8 cellular contexts compared by ENCODE assay signal in the genomic region with DNA sequence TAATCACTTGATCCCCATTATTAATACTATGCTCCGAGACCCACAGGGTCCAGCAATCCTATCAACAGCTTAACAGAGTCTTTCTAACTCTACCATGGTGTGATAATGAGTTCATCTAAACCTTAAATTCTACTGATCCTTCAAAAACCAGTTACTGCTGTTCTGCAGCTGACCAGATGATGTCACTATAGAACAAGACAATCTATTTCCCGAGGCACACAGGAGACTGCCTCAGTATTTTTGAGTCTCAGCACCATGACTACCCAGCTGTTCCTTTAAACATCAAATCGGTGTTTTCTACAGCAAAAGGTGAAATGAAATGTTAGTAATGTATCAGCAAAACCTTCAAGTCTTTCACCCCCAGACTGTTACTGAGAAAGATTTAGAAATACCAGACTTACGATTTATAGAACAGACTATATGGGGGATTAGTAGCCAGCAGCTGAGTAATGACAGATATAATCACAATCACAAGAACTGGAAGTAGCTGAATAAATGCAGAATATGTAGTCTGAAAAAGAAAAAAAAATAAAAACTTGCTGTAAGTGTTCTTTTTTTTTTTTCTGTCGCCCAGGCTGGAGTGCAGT. TPM values are rescaled to one million over a fixed set of nuclear protein-coding genes. Genes with fewer than 3 reads are reported as not detected.
DNase-seq lines count a peak whose midpoint lies in the region; ATAC-seq and TF ChIP-seq lines count a peak whose summit lies in the region.

No MANE protein-coding gene starts in this region.

- H3K4me3 ChIP-seq in cardiac muscle cell = no peak overlapping the region
- H3K4me3 ChIP-seq in fibroblast of lung (replicated peaks in 1 of 4; ENCODE audit: control extremely low read depth in 1 of 4, insufficient read depth in 1 of 4, low read depth in 3 of 4, low read length in 4 of 4) = no peak overlapping the region

- no peak overlapping the region for H3K9ac ChIP-seq in fibroblast of lung (ENCODE audit: insufficient read depth, low read length)

- H4K20me1 ChIP-seq in fibroblast of lung (ENCODE audit: control insufficient read depth, extremely low read depth, insufficient read depth, low read length) = no peaks in the 10 kb centered on the region

- no peak overlapping the region for H3K4me2 ChIP-seq in fibroblast of lung (ENCODE audit: extremely low read depth, insufficient read depth, low read length)

- H3K27me3 Mint-ChIP-seq in nephron progenitor cell (ENCODE audit: low read depth, poor library complexity) = no peaks in the 10 kb centered on the region

- H3K27me3 ChIP-seq in cardiac muscle cell (no peaks in the 10 kb centered on the region), fibroblast of lung (ENCODE audit: control insufficient read depth, insufficient read depth, low read length) (no peaks in the 10 kb centered on the region)

- H2AFZ ChIP-seq in fibroblast of lung (ENCODE audit: low read length) = no peak overlapping the region

- intact Hi-C loops in cardiac septum (cut with DNase I) = loop anchor here (10.0 kb wide), 1 partner anchor 342 kb away; no protein-coding TSS in a partner anchor

- no peaks in the 10 kb centered on the region for H3K79me2 ChIP-seq in fibroblast of lung (ENCODE audit: control insufficient read depth, insufficient read depth, low read length)

- peaks cover 5% of the 10 kb centered on the region for H3K4me1 Mint-ChIP-seq in nephron progenitor cell

- no peaks in the 10 kb centered on the region for H3K9me3 ChIP-seq in cardiac muscle cell (ENCODE audit: low read depth)
- H3K9me3 ChIP-seq in fibroblast of lung (ENCODE audit: control insufficient read depth, insufficient read depth, low read depth, low read length) = no peaks in the 10 kb centered on the region

- ATAC-seq in HG03354 (IDR thresholded peaks at IDR 0.05; ENCODE audit: poor library complexity, severe bottlenecking, unreplicated experiment) = peak; percentile 75
- ATAC-seq in HG03520 (IDR thresholded peaks at IDR 0.05; ENCODE audit: unreplicated experiment) = no peak

- TF ChIP-seq CTCF in cardiac muscle cell (IDR thresholded peaks at IDR 0.05; ENCODE audit: low read depth, low read length) = peak; percentile 88
- peak; percentile 84 to 93 for TF ChIP-seq CTCF in fibroblast of lung (conservative IDR thresholded peaks at IDR 0.05 in 1 of 2, IDR thresholded peaks at IDR 0.05 in 1 of 2; ENCODE audit: low read depth in 1 of 2, low read length in 2 of 2)
- peak; percentile 88 for TF ChIP-seq CTCF in nephron progenitor cell (IDR thresholded peaks at IDR 0.05)

- H3K27ac Mint-ChIP-seq in nephron progenitor cell = no peak overlapping the region

- no peak overlapping the region for H3K4me3 Mint-ChIP-seq in nephron progenitor cell

- peaks cover 55% of the 10 kb centered on the region for H3K36me3 Mint-ChIP-seq in nephron progenitor cell (ENCODE audit: low read depth)

- H3K9me3 Mint-ChIP-seq in nephron progenitor cell = no peaks in the 10 kb centered on the region

- H3K36me3 ChIP-seq in cardiac muscle cell (peaks cover 25% of the 10 kb centered on the region), fibroblast of lung (ENCODE audit: control insufficient read depth, insufficient read depth, low read length) (no peaks in the 10 kb centered on the region)

- H3K4me1 ChIP-seq in cardiac muscle cell (ENCODE audit: low read depth) (peaks cover 30% of the 10 kb centered on the region), fibroblast of lung (ENCODE audit: control insufficient read depth, extremely low read depth, insufficient read depth, low read length) (peaks cover 7% of the 10 kb centered on the region)

- no peak overlapping the region for H3K27ac ChIP-seq in cardiac muscle cell
- no peak overlapping the region for H3K27ac ChIP-seq in fibroblast of lung (ENCODE audit: insufficient read depth, low read length)

- DNase-seq in cardiac muscle cell (ENCODE audit: low read depth in 1 of 2, low spot score in 1 of 2) (peak; percentile 67 to 84), cardiac septum (ENCODE audit: low spot score) (no peak), NCI-H748 (lab: John Stamatoyannopoulos, UW; ENCODE audit: unreplicated experiment) (peak; percentile 64), fibroblast of lung (ENCODE audit: low read depth in 2 of 2) (peak; percentile 61 to 80), nephron progenitor cell (peak; percentile 34)
- DNase-seq in activated CD4-positive, alpha-beta T cell treated with anti-CD3 and anti-CD28 coated beads, Interleukin-2, amount 50 U/mL, for 4 hours = peak; percentile 32 to 40

RNA-seq across cellular contexts. Expression of gene DNAJC18, which starts 16.9 kb away (rescaled TPM):
- total RNA-seq in cardiac muscle cell (10.0 and 10.1 TPM in 2 replicates), cardiac septum (20.3 TPM), fibroblast of lung (12.6 and 13.6 TPM in 2 replicates)
- polyA plus RNA-seq in cardiac muscle cell (17.4 and 37.2 TPM in 2 replicates), fibroblast of lung (9.4 and 14.6 TPM in 2 replicates)
- polyA plus RNA-seq in fibroblast of lung (2012) = 11.3 and 15.7 TPM in 2 replicates
- polyA minus RNA-seq in fibroblast of lung (ENCODE audit: low replicate concordance) = 3.3 and 4.9 TPM in 2 replicates

RNA-seq across cellular contexts. Expression of gene SPATA24, which starts 18.5 kb away (rescaled TPM):
- total RNA-seq in cardiac muscle cell (14.2 and 45.3 TPM in 2 replicates), cardiac septum (12.4 TPM), fibroblast of lung (6.4 and 7.4 TPM in 2 replicates)
- polyA plus RNA-seq in cardiac muscle cell (12.8 and 29.0 TPM in 2 replicates), fibroblast of lung (5.3 and 5.6 TPM in 2 replicates)
- 6.0 and 6.5 TPM in 2 replicates for polyA plus RNA-seq in fibroblast of lung (2012)
- polyA minus RNA-seq in fibroblast of lung (ENCODE audit: low replicate concordance) = 0.48 TPM in 1 of 2 replicates, not detected in the other

RNA-seq across cellular contexts. Expression of gene PROB1, which starts 27.5 kb away (rescaled TPM):
- total RNA-seq in cardiac muscle cell = 22.2 and 42.5 TPM in 2 replicates
- polyA plus RNA-seq in cardiac muscle cell = 15.2 and 20.5 TPM in 2 replicates
- total RNA-seq in cardiac septum = 34.7 TPM
- 0.77 and 1.5 TPM in 2 replicates for total RNA-seq in fibroblast of lung
- 0.34 and 0.43 TPM in 2 replicates for polyA plus RNA-seq in fibroblast of lung
- 1.2 and 1.7 TPM in 2 replicates for polyA plus RNA-seq in fibroblast of lung (2012)
- 0.16 and 1.4 TPM in 2 replicates for polyA minus RNA-seq in fibroblast of lung (ENCODE audit: low replicate concordance)

RNA-seq across cellular contexts. Expression of gene MZB1, which starts 32.7 kb away (rescaled TPM):
- total RNA-seq in cardiac muscle cell (2.3 and 5.3 TPM in 2 replicates), cardiac septum (0.51 TPM), fibroblast of lung (0.17 TPM in 1 of 2 replicates, not detected in the other)
- polyA plus RNA-seq in cardiac muscle cell (1.3 and 4.0 TPM in 2 replicates), fibroblast of lung (not detected in 2 replicates)
- polyA plus RNA-seq in fibroblast of lung (2012) = not detected in 2 replicates
- polyA minus RNA-seq in fibroblast of lung (ENCODE audit: low replicate concordance) = not detected in 2 replicates

RNA-seq across cellular contexts. Expression of gene SLC23A1, which starts 39.3 kb away (rescaled TPM):
- 0.81 TPM in 1 of 2 replicates, not detected in the other for total RNA-seq in cardiac muscle cell
- polyA plus RNA-seq in cardiac muscle cell = 0.06 and 0.37 TPM in 2 replicates
- total RNA-seq in cardiac septum = not detected
- not detected in 2 replicates for total RNA-seq in fibroblast of lung
- not detected in 2 replicates for polyA plus RNA-seq in fibroblast of lung
- 0.05 TPM in 1 of 2 replicates, not detected in the other for polyA plus RNA-seq in fibroblast of lung (2012)
- polyA minus RNA-seq in fibroblast of lung (ENCODE audit: low replicate concordance) = not detected in 2 replicates
